In genomic region chr5:142479150-142479549, GRCh38 we compare ENCODE assay signal across 37 cellular contexts.
"Had no signal": no experiment of that assay in that cellular context is flagged by ENCODE, and none has a peak within 500 bp of the region (broad histone marks: within the 10 kb centered on the region; RNA-seq: fewer than 3 reads in every experiment).

No MANE protein-coding gene starts in this region.

- H3K36me3 Mint-ChIP-seq: activated CD8-positive, alpha-beta memory T cell treated with anti-CD3 and anti-CD28 coated beads, Interleukin-2, amount 10 ng/mL, durations not matched to agents 7 days and 5 days; activated naive CD4-positive, alpha-beta T cell treated with anti-CD3 and anti-CD28 coated beads, Interleukin-2, amount 10 ng/mL, durations not matched to agents 7 days and 5 days; activated naive CD4-positive, alpha-beta T cell treated with anti-CD3 and anti-CD28 coated beads, Interleukin-2, amount 50 U/mL, for 24 hours; activated naive CD8-positive, alpha-beta T cell treated with anti-CD3 and anti-CD28 coated beads, Interleukin-2, amount 10 ng/mL, durations not matched to agents 7 days and 5 days had no signal

- H3K36me3 ChIP-seq: ascending aorta, cardiac muscle cell had no signal

- H3K4me1 Mint-ChIP-seq: activated B cell treated with CpG ODN at 0.5 μM for 24 hours; activated CD4-positive, alpha-beta memory T cell treated with anti-CD3 and anti-CD28 coated beads, Interleukin-2, amount 10 ng/mL, durations not matched to agents 7 days and 5 days; activated CD4-positive, alpha-beta T cell treated with anti-CD3 and anti-CD28 coated beads, Interleukin-2, amount 10 ng/mL, durations not matched to agents 7 days and 5 days; activated CD8-positive, alpha-beta memory T cell treated with anti-CD3 and anti-CD28 coated beads, Interleukin-2, amount 10 ng/mL, durations not matched to agents 7 days and 5 days; activated naive CD4-positive, alpha-beta T cell treated with anti-CD3 and anti-CD28 coated beads, Interleukin-2, amount 10 ng/mL, durations not matched to agents 7 days and 5 days; activated naive CD4-positive, alpha-beta T cell treated with anti-CD3 and anti-CD28 coated beads, Interleukin-2, amount 50 U/mL, for 24 hours; activated naive CD8-positive, alpha-beta T cell treated with anti-CD3 and anti-CD28 coated beads, Interleukin-2, amount 10 ng/mL, durations not matched to agents 7 days and 5 days; activated naive CD8-positive, alpha-beta T cell treated with anti-CD3 and anti-CD28 coated beads, Interleukin-2, amount 50 U/mL, for 24 hours; central memory CD8-positive, alpha-beta T cell had no signal

- DNase-seq: activated B cell treated with CpG ODN at 0.5 μM for 24 hours; activated CD4-positive, alpha-beta memory T cell treated with anti-CD3 and anti-CD28 coated beads, Interleukin-2, amount 10 ng/mL, durations not matched to agents 7 days and 5 days; activated CD4-positive, alpha-beta T cell treated with anti-CD3 and anti-CD28 coated beads for 48 hours; activated CD4-positive, alpha-beta T cell treated with anti-CD3 and anti-CD28 coated beads, Interleukin-2, amount 10 ng/mL, durations not matched to agents 7 days and 5 days; activated CD4-positive, alpha-beta T cell treated with anti-CD3 and anti-CD28 coated beads, Interleukin-2, amount 50 U/mL, for 48 hours; activated CD4-positive, CD25-positive, alpha-beta regulatory T cell treated with anti-CD3 and anti-CD28 coated beads, Interleukin-2, amount 50 U/mL, for 72 hours; activated CD8-positive, alpha-beta memory T cell treated with anti-CD3 and anti-CD28 coated beads for 24 hours; activated CD8-positive, alpha-beta memory T cell treated with anti-CD3 and anti-CD28 coated beads, Interleukin-2, amount 10 ng/mL, durations not matched to agents 7 days and 5 days; activated CD8-positive, alpha-beta memory T cell treated with anti-CD3 and anti-CD28 coated beads, Interleukin-2, amount 50 U/mL, for 48 hours; activated CD8-positive, alpha-beta T cell treated with anti-CD3 and anti-CD28 coated beads, Interleukin-2, amount 10 ng/mL, durations not matched to agents 7 days and 5 days; activated effector memory CD4-positive, alpha-beta T cell treated with Interleukin-2 at 50 U/mL for 16 hours; activated gamma-delta T cell; activated naive CD4-positive, alpha-beta T cell treated with anti-CD3 and anti-CD28 coated beads, Interleukin-2, amount 10 ng/mL, durations not matched to agents 7 days and 5 days; activated naive CD8-positive, alpha-beta T cell treated with anti-CD3 and anti-CD28 coated beads, Interleukin-2, amount 10 ng/mL, durations not matched to agents 7 days and 5 days; activated naive CD8-positive, alpha-beta T cell treated with anti-CD3 and anti-CD28 coated beads, Interleukin-2, amount 50 U/mL, for 24 hours; activated T-cell treated with anti-CD3 and anti-CD28 coated beads, Interleukin-2, amount 50 U/mL, for 24 hours; activated T-cell treated with anti-CD3 and anti-CD28 coated beads, Interleukin-2, amount 50 U/mL, for 48 hours; amygdala; anterior cingulate cortex; caudate nucleus; cerebellar nuclear complex; SW 1271; T-helper 1 cell; T-helper 2 cell; T-helper 9 cell had no signal

- H3K27ac Mint-ChIP-seq: activated B cell treated with CpG ODN at 0.5 μM for 24 hours; activated CD4-positive, alpha-beta memory T cell treated with anti-CD3 and anti-CD28 coated beads, Interleukin-2, amount 10 ng/mL, durations not matched to agents 7 days and 5 days; activated CD4-positive, alpha-beta T cell treated with anti-CD3 and anti-CD28 coated beads, Interleukin-2, amount 10 ng/mL, durations not matched to agents 7 days and 5 days; activated CD8-positive, alpha-beta memory T cell treated with anti-CD3 and anti-CD28 coated beads, Interleukin-2, amount 10 ng/mL, durations not matched to agents 7 days and 5 days; activated CD8-positive, alpha-beta T cell treated with anti-CD3 and anti-CD28 coated beads, Interleukin-2, amount 10 ng/mL, durations not matched to agents 7 days and 5 days; activated naive CD4-positive, alpha-beta T cell treated with anti-CD3 and anti-CD28 coated beads, Interleukin-2, amount 10 ng/mL, durations not matched to agents 7 days and 5 days; activated naive CD4-positive, alpha-beta T cell treated with anti-CD3 and anti-CD28 coated beads, Interleukin-2, amount 50 U/mL, for 24 hours; activated naive CD8-positive, alpha-beta T cell; activated naive CD8-positive, alpha-beta T cell treated with anti-CD3 and anti-CD28 coated beads, Interleukin-2, amount 10 ng/mL, durations not matched to agents 7 days and 5 days; activated naive CD8-positive, alpha-beta T cell treated with anti-CD3 and anti-CD28 coated beads, Interleukin-2, amount 50 U/mL, for 24 hours; activated T-cell treated with anti-CD3 and anti-CD28 coated beads, Interleukin-2, amount 50 U/mL, for 24 hours; activated T-helper 2 cell treated with anti-CD3 and anti-CD28 coated beads, Interferon-gamma antibody, Interleukin-2, Interleukin-4, amounts not matched to agents 10 μg/mL and 5 μg/mL and 100 μg/mL, durations not matched to agents 14 hours and 24 hours and 36 hours; brain; T-helper 1 cell treated with Interleukin-12 subunit alpha and Interleukin-12 subunit beta and Interleukin-4 antibody, amounts not matched to agents 30 μg/mL and 1 μg/mL, for 36 hours; T-helper 2 cell treated with Interferon-gamma antibody and Interleukin-4, amounts not matched to agents 5 μg/mL and 100 μg/mL, for 36 hours had no signal

- H3K4me3 ChIP-seq: ascending aorta, cardiac muscle cell had no signal

- H3K27ac ChIP-seq: ascending aorta, cardiac muscle cell, VCaP had no signal

- H3K27me3 Mint-ChIP-seq: activated naive CD4-positive, alpha-beta T cell treated with anti-CD3 and anti-CD28 coated beads, Interleukin-2, amount 50 U/mL, for 24 hours; activated T-cell treated with anti-CD3 and anti-CD28 coated beads, Interleukin-2, amount 50 U/mL, for 24 hours had no signal

- FAIRE-seq: bronchial epithelial cell, TTC549 had no signal

- H3K4me3 Mint-ChIP-seq: activated B cell treated with CpG ODN at 0.5 μM for 24 hours; activated CD4-positive, alpha-beta memory T cell treated with anti-CD3 and anti-CD28 coated beads, Interleukin-2, amount 10 ng/mL, durations not matched to agents 7 days and 5 days; activated CD4-positive, alpha-beta T cell treated with anti-CD3 and anti-CD28 coated beads, Interleukin-2, amount 10 ng/mL, durations not matched to agents 7 days and 5 days; activated CD8-positive, alpha-beta memory T cell treated with anti-CD3 and anti-CD28 coated beads, Interleukin-2, amount 10 ng/mL, durations not matched to agents 7 days and 5 days; activated CD8-positive, alpha-beta T cell treated with anti-CD3 and anti-CD28 coated beads, Interleukin-2, amount 10 ng/mL, durations not matched to agents 7 days and 5 days; activated naive CD4-positive, alpha-beta T cell treated with anti-CD3 and anti-CD28 coated beads, Interleukin-2, amount 10 ng/mL, durations not matched to agents 7 days and 5 days; activated naive CD4-positive, alpha-beta T cell treated with anti-CD3 and anti-CD28 coated beads, Interleukin-2, amount 50 U/mL, for 24 hours; activated naive CD8-positive, alpha-beta T cell; activated naive CD8-positive, alpha-beta T cell treated with anti-CD3 and anti-CD28 coated beads, Interleukin-2, amount 10 ng/mL, durations not matched to agents 7 days and 5 days; activated naive CD8-positive, alpha-beta T cell treated with anti-CD3 and anti-CD28 coated beads, Interleukin-2, amount 50 U/mL, for 24 hours; activated T-cell treated with anti-CD3 and anti-CD28 coated beads, Interleukin-2, amount 50 U/mL, for 24 hours; brain; central memory CD8-positive, alpha-beta T cell; T-helper 1 cell treated with Interleukin-12 subunit alpha and Interleukin-12 subunit beta and Interleukin-4 antibody, amounts not matched to agents 30 μg/mL and 1 μg/mL, for 36 hours; T-helper 2 cell treated with Interferon-gamma antibody and Interleukin-4, amounts not matched to agents 5 μg/mL and 100 μg/mL, for 36 hours had no signal

- H3K27me3 ChIP-seq: ascending aorta, cardiac muscle cell had no signal
